ENCODE assay signal across 9 cellular contexts in genomic region chr22:37674248-37674647, GRCh38. TPM values are rescaled to one million over a fixed set of nuclear protein-coding genes. Genes with fewer than 3 reads are reported as not detected.
DNase-seq lines count a peak whose midpoint lies in the region; ATAC-seq, FAIRE-seq and TF ChIP-seq lines count a peak whose summit lies in the region.
"Had no signal": no experiment of that assay in that cellular context is flagged by ENCODE, and none has a peak within 500 bp of the region (broad histone marks: within the 10 kb centered on the region; RNA-seq: fewer than 3 reads in every experiment).

No MANE protein-coding gene starts in this region.

- peaks cover 32% of the 10 kb centered on the region for H4K20me1 ChIP-seq in astrocyte (ENCODE audit: insufficient read depth, low read length)

- peak overlapping the region; percentile 78 for H3K4me3 ChIP-seq in left ventricle myocardium inferior
- no peak overlapping the region for H3K4me3 ChIP-seq in astrocyte (ENCODE audit: insufficient read depth, low read depth, low read length)
- H3K4me3 ChIP-seq in naive thymus-derived CD4-positive, alpha-beta T cell (ENCODE audit: low read length), result no peak overlapping the region
- H3K4me3 ChIP-seq in urinary bladder (ENCODE audit: low read depth, low read length), result no peak overlapping the region
- H3K4me3 ChIP-seq: SK-N-MC had no signal

- H3K79me2 ChIP-seq in astrocyte (ENCODE audit: insufficient read depth, low read length), result peaks cover 28% of the 10 kb centered on the region

- TF ChIP-seq CTCF in left ventricle myocardium inferior (IDR thresholded peaks at IDR 0.05; ENCODE audit: borderline replicate concordance), result no peak
- no peak for TF ChIP-seq CTCF in astrocyte (IDR thresholded peaks at IDR 0.05; ENCODE audit: insufficient read depth, low read depth, low read length)

- no peak overlapping the region for H3K4me3 Mint-ChIP-seq in astrocyte (ENCODE audit: unreplicated experiment)
- peak overlapping the region; percentile 48 to 99 (median 90) for H3K4me3 Mint-ChIP-seq in naive thymus-derived CD4-positive, alpha-beta T cell

- intact Hi-C loops in left ventricle myocardium inferior (cut with micrococcal nuclease) (no loop called here), Right ventricle myocardium inferior (cut with DNase I) (loop anchor here (2.0 kb wide), 1 partner anchor 79 kb away; no protein-coding TSS in a partner anchor)
- intact Hi-C loops in naive thymus-derived CD4-positive, alpha-beta T cell (cut with micrococcal nuclease), result loop anchor here in 1 of 2 donors (10.0 kb wide), 2 partner anchors 389 to 449 kb away; partner anchors contain the start of gene CYTH4

- H3K4me1 Mint-ChIP-seq in astrocyte (ENCODE audit: low read depth, unreplicated experiment), result peaks cover 12% of the 10 kb centered on the region
- peaks cover 9 to 73% (median 49%) of the 10 kb centered on the region in 7 donors for H3K4me1 Mint-ChIP-seq in naive thymus-derived CD4-positive, alpha-beta T cell

- ATAC-seq in Right ventricle myocardium inferior, result no peak
- ATAC-seq in naive thymus-derived CD4-positive, alpha-beta T cell, result no peak
- no peak for ATAC-seq in GM21515 (IDR thresholded peaks at IDR 0.05; ENCODE audit: unreplicated experiment)

- DNase-seq in left ventricle myocardium inferior, result no peak
- no peak for DNase-seq in Right ventricle myocardium inferior (ENCODE audit: missing footprints)
- no peak for DNase-seq in astrocyte (ENCODE audit: low read depth)
- DNase-seq in naive thymus-derived CD4-positive, alpha-beta T cell, result no peak
- DNase-seq in NCI-H526 (lab: John Stamatoyannopoulos, UW), result no peak
- no peak for DNase-seq in NCI-H748 treated with DMSO at 0.1 percent for 48 hours (lab: John Stamatoyannopoulos, UW)

- 75% methylated on average over 12 of the region's 12 CpGs for WGBS in urinary bladder

- H3K9me3 ChIP-seq in left ventricle myocardium inferior (replicated peaks) (no peaks in the 10 kb centered on the region), astrocyte (ENCODE audit: insufficient read depth, low read depth, low read length) (no peaks in the 10 kb centered on the region)
- no peaks in the 10 kb centered on the region for H3K9me3 ChIP-seq in naive thymus-derived CD4-positive, alpha-beta T cell (ENCODE audit: control insufficient read depth in 2 of 3, low read length in 3 of 3)

- H3K4me1 ChIP-seq in left ventricle myocardium inferior (peaks cover 66% of the 10 kb centered on the region), astrocyte (ENCODE audit: insufficient read depth, low read length) (peaks cover 15% of the 10 kb centered on the region), urinary bladder (ENCODE audit: insufficient read depth) (peaks cover 1% of the 10 kb centered on the region)
- H3K4me1 ChIP-seq in naive thymus-derived CD4-positive, alpha-beta T cell (ENCODE audit: control insufficient read depth in 2 of 2, insufficient read depth in 2 of 2, low read length in 2 of 2), result peaks cover 22 to 39% of the 10 kb centered on the region in 2 donors

- no peaks in the 10 kb centered on the region for H3K27me3 Mint-ChIP-seq in astrocyte (ENCODE audit: low read depth, unreplicated experiment)
- no peaks in the 10 kb centered on the region for H3K27me3 Mint-ChIP-seq in naive thymus-derived CD4-positive, alpha-beta T cell

- POLR2A ChIA-PET in naive thymus-derived CD4-positive, alpha-beta T cell (lab: Charles Lee), result interaction anchor here (0.6 to 10.0 kb wide), 6 partner anchors 10 to 41 kb away, joined by 3 to 142 read pairs (median 50); partner anchors contain the start of genes PDXP and SH3BP1

- peaks cover 17% of the 10 kb centered on the region for H3K36me3 ChIP-seq in left ventricle myocardium inferior
- H3K36me3 ChIP-seq in astrocyte (ENCODE audit: insufficient read depth, low read length), result peaks cover 7% of the 10 kb centered on the region
- no peaks in the 10 kb centered on the region for H3K36me3 ChIP-seq in naive thymus-derived CD4-positive, alpha-beta T cell (ENCODE audit: control insufficient read depth in 2 of 3, insufficient read depth in 3 of 3, low read length in 3 of 3)
- H3K36me3 ChIP-seq in urinary bladder (ENCODE audit: insufficient read depth), result no peaks in the 10 kb centered on the region

- peak overlapping the region; percentile 98 for H3K27ac ChIP-seq in left ventricle myocardium inferior (replicated peaks)
- H3K27ac ChIP-seq in astrocyte (ENCODE audit: low read depth, low read length), result no peak overlapping the region
- peak overlapping the region; percentile 48 for H3K27ac ChIP-seq in naive thymus-derived CD4-positive, alpha-beta T cell (ENCODE audit: low read depth, low read length)
- peak overlapping the region; percentile 65 for H3K27ac ChIP-seq in urinary bladder (ENCODE audit: low read depth)
- H3K27ac ChIP-seq: SK-N-MC had no signal

- H3K36me3 Mint-ChIP-seq in astrocyte (ENCODE audit: low read depth, unreplicated experiment), result no peaks in the 10 kb centered on the region
- peaks cover 0 to 7% (median 0%) of the 10 kb centered on the region in 5 donors for H3K36me3 Mint-ChIP-seq in naive thymus-derived CD4-positive, alpha-beta T cell

- H3K4me2 ChIP-seq in astrocyte (ENCODE audit: low read length), result peak overlapping the region; percentile 30

- no peak overlapping the region for H3K27ac Mint-ChIP-seq in astrocyte (ENCODE audit: unreplicated experiment)
- peak overlapping the region; percentile 58 to 100 (median 93) for H3K27ac Mint-ChIP-seq in naive thymus-derived CD4-positive, alpha-beta T cell

- no peaks in the 10 kb centered on the region for H3K9me3 Mint-ChIP-seq in astrocyte (ENCODE audit: unreplicated experiment)
- peaks cover 0 to 1% (median 0%) of the 10 kb centered on the region in 11 donors for H3K9me3 Mint-ChIP-seq in naive thymus-derived CD4-positive, alpha-beta T cell

- H2AFZ ChIP-seq in astrocyte (ENCODE audit: low read depth, low read length), result no peak overlapping the region

- H3K27me3 ChIP-seq in left ventricle myocardium inferior (ENCODE audit: low read depth), result no peaks in the 10 kb centered on the region
- no peaks in the 10 kb centered on the region for H3K27me3 ChIP-seq in astrocyte (ENCODE audit: insufficient read depth, low read length)
- H3K27me3 ChIP-seq in naive thymus-derived CD4-positive, alpha-beta T cell (ENCODE audit: control insufficient read depth in 2 of 2, insufficient read depth in 2 of 2, low read length in 2 of 2), result no peaks in the 10 kb centered on the region

- no peak for FAIRE-seq in astrocyte (lab: Jason Lieb, UNC)

- CTCF ChIA-PET in naive thymus-derived CD4-positive, alpha-beta T cell (lab: Charles Lee), result interaction anchor here (0.7 to 13.7 kb wide), 4 partner anchors 9 to 36 kb away, joined by 4 to 254 read pairs (median 4); partner anchors contain the start of gene SH3BP1

- peak overlapping the region; percentile 38 for H3K9ac ChIP-seq in astrocyte (ENCODE audit: low read length)

RNA-seq across cellular contexts. Expression of gene LGALS1, which starts 1.2 kb away (rescaled TPM):
- total RNA-seq in left ventricle myocardium inferior (843 TPM), Right ventricle myocardium inferior (1,345 TPM), astrocyte (240 and 260 TPM in 2 replicates), urinary bladder (1,499 TPM)
- total RNA-seq in naive thymus-derived CD4-positive, alpha-beta T cell, result 100 to 1,000 TPM in 2 of 5 experiments, 10 to 100 TPM in 3; 23.6 to 969 (median 54.4) TPM
- polyA plus RNA-seq in naive thymus-derived CD4-positive, alpha-beta T cell, result 10 to 100 TPM; 22.9 to 30.5 TPM
- 1,781 TPM for polyA plus RNA-seq in urinary bladder

RNA-seq across cellular contexts. Expression of gene NOL12, which starts 11.9 kb away (rescaled TPM):
- total RNA-seq in left ventricle myocardium inferior, result 12.8 TPM
- total RNA-seq in Right ventricle myocardium inferior, result 14.1 TPM
- 17.9 and 18.1 TPM in 2 replicates for total RNA-seq in astrocyte
- 10 to 100 TPM; 32.8 to 52.5 (median 45.3) TPM for total RNA-seq in naive thymus-derived CD4-positive, alpha-beta T cell
- 10 to 100 TPM; 42.7 to 48.6 TPM for polyA plus RNA-seq in naive thymus-derived CD4-positive, alpha-beta T cell
- 8.7 TPM for total RNA-seq in urinary bladder
- 17.9 TPM for polyA plus RNA-seq in urinary bladder

RNA-seq across cellular contexts. Expression of gene PDXP, which starts 15.7 kb away (rescaled TPM):
- total RNA-seq in left ventricle myocardium inferior, result 23.9 TPM
- 21.4 TPM for total RNA-seq in Right ventricle myocardium inferior
- total RNA-seq in astrocyte, result 18.9 and 22.4 TPM in 2 replicates
- total RNA-seq in naive thymus-derived CD4-positive, alpha-beta T cell, result 10 to 100 TPM in 1 of 5 experiments, 1 to 10 TPM in 4; 3.9 to 27.4 (median 7.5) TPM
- 1 to 10 TPM; 1.9 to 3.6 TPM for polyA plus RNA-seq in naive thymus-derived CD4-positive, alpha-beta T cell
- total RNA-seq in urinary bladder, result 3.2 TPM
- 15.1 TPM for polyA plus RNA-seq in urinary bladder

RNA-seq across cellular contexts. Expression of gene TRIOBP, which starts 22.6 kb away (rescaled TPM):
- total RNA-seq in left ventricle myocardium inferior (86.5 TPM), Right ventricle myocardium inferior (90.1 TPM), astrocyte (40.6 and 41.5 TPM in 2 replicates), urinary bladder (64.2 TPM)
- total RNA-seq in naive thymus-derived CD4-positive, alpha-beta T cell, result 10 to 100 TPM; 15.0 to 43.0 (median 25.7) TPM
- 10 to 100 TPM in 1 of 2 donors, 1 to 10 TPM in 1; 6.7 to 15.4 TPM for polyA plus RNA-seq in naive thymus-derived CD4-positive, alpha-beta T cell
- 140 TPM for polyA plus RNA-seq in urinary bladder

RNA-seq across cellular contexts. Expression of gene SH3BP1, which starts 34.8 kb away (rescaled TPM):
- total RNA-seq in left ventricle myocardium inferior (2.5 TPM), Right ventricle myocardium inferior (1.5 TPM), astrocyte (26.5 and 31.6 TPM in 2 replicates), urinary bladder (10.9 TPM)
- 100 to 1,000 TPM in 2 of 5 experiments, 10 to 100 TPM in 3; 66.4 to 157 (median 89.2) TPM for total RNA-seq in naive thymus-derived CD4-positive, alpha-beta T cell
- polyA plus RNA-seq in naive thymus-derived CD4-positive, alpha-beta T cell, result 10 to 100 TPM; 12.9 to 23.0 TPM
- polyA plus RNA-seq in urinary bladder, result 11.3 TPM
